In the genomic region with DNA sequence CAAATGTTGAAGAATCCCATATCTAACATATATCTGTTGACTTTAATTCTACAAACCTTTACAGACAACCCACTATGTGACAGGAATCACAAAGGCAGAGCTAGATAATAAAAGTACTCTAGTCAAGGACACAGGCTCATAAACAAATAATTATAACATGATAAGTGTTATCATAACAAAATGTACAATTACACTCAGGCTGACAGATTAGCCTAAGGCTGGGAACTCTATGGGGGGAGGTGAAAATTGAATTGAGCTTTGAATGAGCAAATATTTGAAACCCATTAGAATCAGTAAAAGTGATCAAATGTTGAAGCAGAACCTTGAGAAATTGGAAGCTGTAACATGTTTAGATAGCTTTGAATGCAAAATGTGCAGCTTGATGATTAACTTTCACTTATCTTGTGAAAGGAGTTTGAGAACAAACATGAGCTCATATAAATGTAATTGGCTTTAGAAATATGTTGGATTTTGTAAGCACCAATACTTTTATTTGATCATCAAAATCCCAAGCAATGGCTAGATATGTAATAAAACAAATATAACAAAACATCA, we compare ENCODE assay signal across 1 cellular context.
TF ChIP-seq lines count a peak whose summit lies in the region.

No MANE protein-coding gene starts in this region.

TF ChIP-seq in SK-N-SH, 30 proteins besides CTCF, POLR2A, EP300 and RAD21 (continued from another document):
- TF ChIP-seq ZBTB33 (IDR thresholded peaks at IDR 0.05; ENCODE audit: borderline replicate concordance, low read depth) = no peak
